In genomic region chr2:167640096-167640495, GRCh38 we compare ENCODE assay signal across 27 cellular contexts.
DNase-seq lines count a peak whose midpoint lies in the region; TF ChIP-seq lines count a peak whose summit lies in the region.
"Had no signal": no experiment of that assay in that cellular context is flagged by ENCODE, and none has a peak within 500 bp of the region (broad histone marks: within the 10 kb centered on the region; RNA-seq: fewer than 3 reads in every experiment).

No MANE protein-coding gene starts in this region.

- no peak for TF ChIP-seq CTCF in right atrium auricular region (IDR thresholded peaks at IDR 0.05)

- no peaks in the 10 kb centered on the region for H3K36me3 ChIP-seq in right atrium auricular region
- H3K36me3 ChIP-seq: BE2C; BLaER1; BLaER1 treated with 17β-estradiol and CSF1 and Interleukin-3, amounts not matched to agents 10 nM and 100 nM had no signal

- H3K27ac ChIP-seq in right atrium auricular region = no peak overlapping the region
- H3K27ac ChIP-seq: 22Rv1; A549; BLaER1; BLaER1 treated with 17β-estradiol and CSF1 and Interleukin-3, amounts not matched to agents 10 nM and 100 nM; C4-2B had no signal

- H3K4me1 ChIP-seq in right atrium auricular region = no peaks in the 10 kb centered on the region
- H3K4me1 ChIP-seq: A549, BE2C, BLaER1, Caco-2 had no signal

- H3K27me3 ChIP-seq in right atrium auricular region = no peaks in the 10 kb centered on the region
- H3K27me3 ChIP-seq: BE2C; BLaER1; BLaER1 treated with 17β-estradiol and CSF1 and Interleukin-3, amounts not matched to agents 10 nM and 100 nM had no signal

- H3K9me3 ChIP-seq in right atrium auricular region = no peaks in the 10 kb centered on the region
- H3K9me3 ChIP-seq: A549, BE2C, BLaER1, Caco-2 had no signal

- H3K4me3 ChIP-seq in right atrium auricular region = no peak overlapping the region
- H3K4me3 ChIP-seq: A549; BLaER1; BLaER1 treated with 17β-estradiol and CSF1 and Interleukin-3, amounts not matched to agents 10 nM and 100 nM had no signal

- DNase-seq in putamen (ENCODE audit: low spot score) = peak; percentile 16
- no peak for DNase-seq in right atrium auricular region (ENCODE audit: low spot score)
- DNase-seq: 8988T; ACHN; AML-193; BE2C; C1 segment of cervical spinal cord; Caco-2; Calu3; CD4-positive, alpha-beta memory T cell; CD4-positive, alpha-beta T cell; CD4-positive, CD25-positive, alpha-beta regulatory T cell; CD8-positive, alpha-beta memory T cell; CD8-positive, alpha-beta T cell; COR-L47; DMS 273 treated with DMSO at 0.1 percent for 48 hours; DMS153; DMS53; DMS79; DMS79 treated with DMSO at 0.1 percent for 48 hours; DND-41; EL had no signal
